8 cellular contexts compared by ENCODE assay signal in genomic region chr16:3857189-3858013, GRCh38.
A peak's percentile ranks its signal among the peaks of the same experiment; 100 is the strongest.
DNase-seq lines count a peak whose midpoint lies in the region; ATAC-seq and TF ChIP-seq lines count a peak whose summit lies in the region.

No MANE protein-coding gene starts in this region.

- TF ChIP-seq CTCF in fibroblast of pulmonary artery (IDR thresholded peaks at IDR 0.05; ENCODE audit: low read length, missing control alignments) = no peak

- peak; percentile 54 for ATAC-seq in GM19351 (IDR thresholded peaks at IDR 0.05; ENCODE audit: unreplicated experiment)
- peak; percentile 85 for ATAC-seq in stimulated activated effector memory CD8-positive, alpha-beta T cell treated with anti-CD3 and anti-CD28 coated beads, Interleukin-12 subunit alpha, Interleukin-12 subunit beta, amount 100 ng/mL, for 72 hours

- peak overlapping the region; percentile 72 for H3K27ac Mint-ChIP-seq in stimulated activated effector memory CD8-positive, alpha-beta T cell treated with anti-CD3 and anti-CD28 coated beads, Interleukin-12 subunit alpha, Interleukin-12 subunit beta, amount 100 ng/mL, for 72 hours

- H3K4me1 Mint-ChIP-seq in stimulated activated effector memory CD8-positive, alpha-beta T cell treated with anti-CD3 and anti-CD28 coated beads, Interleukin-12 subunit alpha, Interleukin-12 subunit beta, amount 100 ng/mL, for 72 hours = peaks cover 72% of the 10 kb centered on the region

- DNase-seq in NOMO-1 treated with DMSO at 0.1 percent for 48 hours (lab: John Stamatoyannopoulos, UW; ENCODE audit: unreplicated experiment) = peak; percentile 92
- peak; percentile 90 for DNase-seq in fibroblast of pulmonary artery (ENCODE audit: low read depth)
- DNase-seq in stimulated activated effector memory CD8-positive, alpha-beta T cell treated with anti-CD3 and anti-CD28 coated beads, Interleukin-12 subunit alpha, Interleukin-12 subunit beta, amount 100 ng/mL, for 72 hours (ENCODE audit: low spot score in 2 of 2) = no peak
- DNase-seq in NCI-H2107 (lab: John Stamatoyannopoulos, UW) = no peak
- no peak for DNase-seq in T-helper 9 cell
- DNase-seq in DMS114 treated with DMSO at 0.1 percent for 48 hours (lab: John Stamatoyannopoulos, UW; ENCODE audit: unreplicated experiment) = no peak
- DNase-seq in stimulated activated CD4-positive, alpha-beta T cell treated with anti-CD3 and anti-CD28 coated beads, Interleukin-1b, Interleukin-23, amount 100 ng/mL, for 48 hours = no peak

- H3K36me3 Mint-ChIP-seq in stimulated activated effector memory CD8-positive, alpha-beta T cell treated with anti-CD3 and anti-CD28 coated beads, Interleukin-12 subunit alpha, Interleukin-12 subunit beta, amount 100 ng/mL, for 72 hours = no peaks in the 10 kb centered on the region

- no peaks in the 10 kb centered on the region for H3K9me3 Mint-ChIP-seq in stimulated activated effector memory CD8-positive, alpha-beta T cell treated with anti-CD3 and anti-CD28 coated beads, Interleukin-12 subunit alpha, Interleukin-12 subunit beta, amount 100 ng/mL, for 72 hours

- H3K4me3 Mint-ChIP-seq in stimulated activated effector memory CD8-positive, alpha-beta T cell treated with anti-CD3 and anti-CD28 coated beads, Interleukin-12 subunit alpha, Interleukin-12 subunit beta, amount 100 ng/mL, for 72 hours = peak overlapping the region; percentile 12

- H3K4me3 ChIP-seq in fibroblast of pulmonary artery (replicated peaks; ENCODE audit: low read depth, low read length) = no peak overlapping the region

Comparison
In these comparisons a context has a peak if more than half of its experiments do, and no peak if none do; other contexts are left out.
1. DNase-seq: peak in NOMO-1 treated with DMSO at 0.1 percent for 48 hours (single experiment) and fibroblast of pulmonary artery (single experiment); none in stimulated activated effector memory CD8-positive, alpha-beta T cell treated with anti-CD3 and anti-CD28 coated beads, Interleukin-12 subunit alpha, Interleukin-12 subunit beta, amount 100 ng/mL, for 72 hours (0 of 2), NCI-H2107 (single experiment), T-helper 9 cell (single experiment), DMS114 treated with DMSO at 0.1 percent for 48 hours (single experiment) and stimulated activated CD4-positive, alpha-beta T cell treated with anti-CD3 and anti-CD28 coated beads, Interleukin-1b, Interleukin-23, amount 100 ng/mL, for 48 hours (single experiment).